ENCODE assay signal across 8 cellular contexts in genomic region chr6:797479-798077, GRCh38.
DNase-seq lines count a peak whose midpoint lies in the region; ATAC-seq and TF ChIP-seq lines count a peak whose summit lies in the region.

No MANE protein-coding gene starts in this region.

- H3K27me3 Mint-ChIP-seq in activated T-cell treated with anti-CD3 and anti-CD28 coated beads, Interleukin-2, amount 50 U/mL, for 72 hours (ENCODE audit: low read depth), result peaks cover 73% of the 10 kb centered on the region

- H3K36me3 Mint-ChIP-seq in activated T-cell treated with anti-CD3 and anti-CD28 coated beads, Interleukin-2, amount 50 U/mL, for 72 hours (ENCODE audit: insufficient read depth in 2 of 2), result no peaks in the 10 kb centered on the region

- no peaks in the 10 kb centered on the region for H3K9me3 Mint-ChIP-seq in activated T-cell treated with anti-CD3 and anti-CD28 coated beads, Interleukin-2, amount 50 U/mL, for 72 hours

- peak; percentile 66 for TF ChIP-seq CTCF in GM12865 (IDR thresholded peaks at IDR 0.05; ENCODE audit: insufficient read depth, low read depth, low read length, missing control alignments)

- H3K27ac Mint-ChIP-seq in activated T-cell treated with anti-CD3 and anti-CD28 coated beads, Interleukin-2, amount 50 U/mL, for 72 hours, result no peak overlapping the region

- H3K4me1 Mint-ChIP-seq in activated T-cell treated with anti-CD3 and anti-CD28 coated beads, Interleukin-2, amount 50 U/mL, for 72 hours (ENCODE audit: low read depth), result no peaks in the 10 kb centered on the region

- no peak for ATAC-seq in activated T-cell treated with anti-CD3 and anti-CD28 coated beads, Interleukin-2, amount 50 U/mL, for 72 hours (replicated peaks in 1 of 2)
- no peak for ATAC-seq in HG03521 (IDR thresholded peaks at IDR 0.05; ENCODE audit: unreplicated experiment)

- DNase-seq in AG08395 (ENCODE audit: low spot score) (peak; percentile 43), GM12865 (ENCODE audit: low read depth) (peak; percentile 52), NCI-H345 treated with DMSO at 0.1 percent for 48 hours (lab: John Stamatoyannopoulos, UW; ENCODE audit: unreplicated experiment) (peak; percentile 0), glomerular visceral epithelial cell (ENCODE audit: extremely low spot score) (peak; percentile 36), putamen (ENCODE audit: low spot score) (peak; percentile 22), occipital lobe (lab: John Stamatoyannopoulos, UW) (no peak)
- peak; percentile 35 to 46 for DNase-seq in activated T-cell treated with anti-CD3 and anti-CD28 coated beads, Interleukin-2, amount 50 U/mL, for 72 hours

- no peak overlapping the region for H3K4me3 ChIP-seq in GM12865 (ENCODE audit: low read depth, low read length)

- H3K4me3 Mint-ChIP-seq in activated T-cell treated with anti-CD3 and anti-CD28 coated beads, Interleukin-2, amount 50 U/mL, for 72 hours, result no peak overlapping the region
